7 cellular contexts compared by ENCODE assay signal in genomic region chr10:70206762-70207161, GRCh38.
"Had no signal": no experiment of that assay in that cellular context is flagged by ENCODE, and none has a peak within 500 bp of the region (broad histone marks: within the 10 kb centered on the region; RNA-seq: fewer than 3 reads in every experiment).

No MANE protein-coding gene starts in this region.

- H3K4me3 ChIP-seq: GM12878 had no signal

- DNase-seq: GDM1, GF-D8 had no signal

- FAIRE-seq: GM12878, GM12891, GM12892, GM18507, GM19239 had no signal

- ATAC-seq: GM12878 had no signal
